ENCODE assay signal across 8 cellular contexts in the genomic region with DNA sequence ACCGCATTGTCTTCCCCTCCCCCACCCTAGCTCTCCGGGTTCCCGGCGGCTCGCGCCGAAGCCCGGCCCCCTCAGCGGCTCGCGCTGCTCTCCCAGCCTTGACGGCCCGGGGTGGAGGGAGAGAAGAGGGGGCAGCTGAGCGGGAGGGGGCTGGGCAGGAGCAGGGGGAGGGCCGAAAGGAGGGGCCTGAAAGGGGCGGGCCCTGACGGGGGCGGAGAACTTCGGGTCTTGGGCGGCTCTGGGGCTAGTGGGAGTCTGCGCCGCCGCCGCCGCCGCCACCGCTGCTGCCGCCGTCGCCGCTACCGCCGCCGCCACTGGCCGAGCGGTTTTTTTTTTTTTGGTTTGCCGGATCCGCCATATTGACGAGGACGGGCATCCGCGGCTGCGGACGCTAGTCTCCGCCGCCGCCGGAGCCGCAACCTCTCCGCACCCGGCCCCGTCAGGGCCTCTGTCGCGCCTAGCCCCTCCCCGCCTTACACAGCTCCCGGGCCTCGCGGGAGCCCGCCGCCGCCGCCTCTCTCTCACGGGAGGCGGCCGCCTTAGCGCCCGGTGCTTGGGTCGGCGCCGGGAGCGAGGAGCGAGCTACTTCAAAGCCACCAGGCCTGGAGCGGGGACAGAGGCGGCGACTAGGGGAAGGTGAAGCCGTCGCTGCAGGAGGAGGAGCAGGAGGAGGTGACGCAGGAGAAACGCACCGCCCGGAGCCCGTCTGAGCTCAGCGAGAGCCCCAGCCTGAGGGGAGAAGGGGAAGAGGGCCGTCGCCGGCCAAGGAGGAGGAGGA.
DNase-seq lines count a peak whose midpoint lies in the region; ATAC-seq and TF ChIP-seq lines count a peak whose summit lies in the region.

A gene with protein sequence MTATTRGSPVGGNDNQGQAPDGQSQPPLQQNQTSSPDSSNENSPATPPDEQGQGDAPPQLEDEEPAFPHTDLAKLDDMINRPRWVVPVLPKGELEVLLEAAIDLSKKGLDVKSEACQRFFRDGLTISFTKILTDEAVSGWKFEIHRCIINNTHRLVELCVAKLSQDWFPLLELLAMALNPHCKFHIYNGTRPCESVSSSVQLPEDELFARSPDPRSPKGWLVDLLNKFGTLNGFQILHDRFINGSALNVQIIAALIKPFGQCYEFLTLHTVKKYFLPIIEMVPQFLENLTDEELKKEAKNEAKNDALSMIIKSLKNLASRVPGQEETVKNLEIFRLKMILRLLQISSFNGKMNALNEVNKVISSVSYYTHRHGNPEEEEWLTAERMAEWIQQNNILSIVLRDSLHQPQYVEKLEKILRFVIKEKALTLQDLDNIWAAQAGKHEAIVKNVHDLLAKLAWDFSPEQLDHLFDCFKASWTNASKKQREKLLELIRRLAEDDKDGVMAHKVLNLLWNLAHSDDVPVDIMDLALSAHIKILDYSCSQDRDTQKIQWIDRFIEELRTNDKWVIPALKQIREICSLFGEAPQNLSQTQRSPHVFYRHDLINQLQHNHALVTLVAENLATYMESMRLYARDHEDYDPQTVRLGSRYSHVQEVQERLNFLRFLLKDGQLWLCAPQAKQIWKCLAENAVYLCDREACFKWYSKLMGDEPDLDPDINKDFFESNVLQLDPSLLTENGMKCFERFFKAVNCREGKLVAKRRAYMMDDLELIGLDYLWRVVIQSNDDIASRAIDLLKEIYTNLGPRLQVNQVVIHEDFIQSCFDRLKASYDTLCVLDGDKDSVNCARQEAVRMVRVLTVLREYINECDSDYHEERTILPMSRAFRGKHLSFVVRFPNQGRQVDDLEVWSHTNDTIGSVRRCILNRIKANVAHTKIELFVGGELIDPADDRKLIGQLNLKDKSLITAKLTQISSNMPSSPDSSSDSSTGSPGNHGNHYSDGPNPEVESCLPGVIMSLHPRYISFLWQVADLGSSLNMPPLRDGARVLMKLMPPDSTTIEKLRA (N-terminal part only) (plus strand): TSS at position 341 of the 778 bp plus-strand sequence. CDS start 38,184 bp downstream, outside the sequence.

- no peak for TF ChIP-seq CTCF in AG10803 (conservative IDR thresholded peaks at IDR 0.05; ENCODE audit: low read length)

- peak; percentile 50 for ATAC-seq in GM19025 (IDR thresholded peaks at IDR 0.05; ENCODE audit: low read depth, unreplicated experiment)
- peak; percentile 56 for ATAC-seq in HG03280 (IDR thresholded peaks at IDR 0.05; ENCODE audit: unreplicated experiment)

- H3K4me3 ChIP-seq in AG10803 (ENCODE audit: low read length): peak within 1 kb of the TSS; percentile 80

- DNase-seq in AG10803 (ENCODE audit: low read depth) (peak; percentile 89), NCI-H510A (lab: John Stamatoyannopoulos, UW) (peak; percentile 65), left kidney (ENCODE audit: low read depth, low spot score) (peak; percentile 96)
- peak; percentile 88 for DNase-seq in activated CD4-positive, alpha-beta T cell treated with anti-CD3 and anti-CD28 coated beads for 48 hours
- peak; percentile 87 for DNase-seq in stimulated activated CD4-positive, alpha-beta T cell treated with anti-CD3 and anti-CD28 coated beads, Interleukin-1b, Interleukin-23, amount 100 ng/mL, for 48 hours

- H3K27ac ChIP-seq in cingulate gyrus (ENCODE audit: low read depth, low read length): peak within 1 kb of the TSS; percentile 99

Comparison
In these comparisons a context has a peak if more than half of its experiments do, and no peak if none do; other contexts are left out.
1. Peak in every context shown above with its lines: DNase-seq, ATAC-seq, H3K4me3 ChIP-seq and H3K27ac ChIP-seq.